Comparison of ENCODE assay signal across 1 cellular context in the genomic region with DNA sequence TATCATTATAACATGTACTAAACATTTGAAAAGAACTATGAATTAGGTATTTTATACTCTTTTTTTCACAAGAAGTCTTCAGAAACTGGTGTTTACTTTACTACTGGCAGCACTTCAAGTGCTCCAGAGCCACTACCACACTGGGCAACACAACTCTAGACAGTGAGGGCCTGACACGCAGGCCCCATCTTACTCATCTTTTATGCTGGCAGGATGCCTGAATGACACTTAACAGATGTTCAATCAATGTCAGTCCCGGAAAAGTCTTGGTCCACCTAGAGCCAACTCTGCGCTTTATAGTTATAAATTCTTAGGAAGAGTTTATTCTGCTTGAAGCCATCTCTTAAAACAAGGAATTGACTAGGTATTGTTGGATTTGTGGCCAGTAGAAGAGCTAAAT.
TF ChIP-seq lines count a peak whose summit lies in the region.

No MANE protein-coding gene starts in this region.

TF ChIP-seq in GM23338, 12 proteins besides CTCF, POLR2A, EP300 and RAD21 (continued from another document):
- TF ChIP-seq, protein P1, sequence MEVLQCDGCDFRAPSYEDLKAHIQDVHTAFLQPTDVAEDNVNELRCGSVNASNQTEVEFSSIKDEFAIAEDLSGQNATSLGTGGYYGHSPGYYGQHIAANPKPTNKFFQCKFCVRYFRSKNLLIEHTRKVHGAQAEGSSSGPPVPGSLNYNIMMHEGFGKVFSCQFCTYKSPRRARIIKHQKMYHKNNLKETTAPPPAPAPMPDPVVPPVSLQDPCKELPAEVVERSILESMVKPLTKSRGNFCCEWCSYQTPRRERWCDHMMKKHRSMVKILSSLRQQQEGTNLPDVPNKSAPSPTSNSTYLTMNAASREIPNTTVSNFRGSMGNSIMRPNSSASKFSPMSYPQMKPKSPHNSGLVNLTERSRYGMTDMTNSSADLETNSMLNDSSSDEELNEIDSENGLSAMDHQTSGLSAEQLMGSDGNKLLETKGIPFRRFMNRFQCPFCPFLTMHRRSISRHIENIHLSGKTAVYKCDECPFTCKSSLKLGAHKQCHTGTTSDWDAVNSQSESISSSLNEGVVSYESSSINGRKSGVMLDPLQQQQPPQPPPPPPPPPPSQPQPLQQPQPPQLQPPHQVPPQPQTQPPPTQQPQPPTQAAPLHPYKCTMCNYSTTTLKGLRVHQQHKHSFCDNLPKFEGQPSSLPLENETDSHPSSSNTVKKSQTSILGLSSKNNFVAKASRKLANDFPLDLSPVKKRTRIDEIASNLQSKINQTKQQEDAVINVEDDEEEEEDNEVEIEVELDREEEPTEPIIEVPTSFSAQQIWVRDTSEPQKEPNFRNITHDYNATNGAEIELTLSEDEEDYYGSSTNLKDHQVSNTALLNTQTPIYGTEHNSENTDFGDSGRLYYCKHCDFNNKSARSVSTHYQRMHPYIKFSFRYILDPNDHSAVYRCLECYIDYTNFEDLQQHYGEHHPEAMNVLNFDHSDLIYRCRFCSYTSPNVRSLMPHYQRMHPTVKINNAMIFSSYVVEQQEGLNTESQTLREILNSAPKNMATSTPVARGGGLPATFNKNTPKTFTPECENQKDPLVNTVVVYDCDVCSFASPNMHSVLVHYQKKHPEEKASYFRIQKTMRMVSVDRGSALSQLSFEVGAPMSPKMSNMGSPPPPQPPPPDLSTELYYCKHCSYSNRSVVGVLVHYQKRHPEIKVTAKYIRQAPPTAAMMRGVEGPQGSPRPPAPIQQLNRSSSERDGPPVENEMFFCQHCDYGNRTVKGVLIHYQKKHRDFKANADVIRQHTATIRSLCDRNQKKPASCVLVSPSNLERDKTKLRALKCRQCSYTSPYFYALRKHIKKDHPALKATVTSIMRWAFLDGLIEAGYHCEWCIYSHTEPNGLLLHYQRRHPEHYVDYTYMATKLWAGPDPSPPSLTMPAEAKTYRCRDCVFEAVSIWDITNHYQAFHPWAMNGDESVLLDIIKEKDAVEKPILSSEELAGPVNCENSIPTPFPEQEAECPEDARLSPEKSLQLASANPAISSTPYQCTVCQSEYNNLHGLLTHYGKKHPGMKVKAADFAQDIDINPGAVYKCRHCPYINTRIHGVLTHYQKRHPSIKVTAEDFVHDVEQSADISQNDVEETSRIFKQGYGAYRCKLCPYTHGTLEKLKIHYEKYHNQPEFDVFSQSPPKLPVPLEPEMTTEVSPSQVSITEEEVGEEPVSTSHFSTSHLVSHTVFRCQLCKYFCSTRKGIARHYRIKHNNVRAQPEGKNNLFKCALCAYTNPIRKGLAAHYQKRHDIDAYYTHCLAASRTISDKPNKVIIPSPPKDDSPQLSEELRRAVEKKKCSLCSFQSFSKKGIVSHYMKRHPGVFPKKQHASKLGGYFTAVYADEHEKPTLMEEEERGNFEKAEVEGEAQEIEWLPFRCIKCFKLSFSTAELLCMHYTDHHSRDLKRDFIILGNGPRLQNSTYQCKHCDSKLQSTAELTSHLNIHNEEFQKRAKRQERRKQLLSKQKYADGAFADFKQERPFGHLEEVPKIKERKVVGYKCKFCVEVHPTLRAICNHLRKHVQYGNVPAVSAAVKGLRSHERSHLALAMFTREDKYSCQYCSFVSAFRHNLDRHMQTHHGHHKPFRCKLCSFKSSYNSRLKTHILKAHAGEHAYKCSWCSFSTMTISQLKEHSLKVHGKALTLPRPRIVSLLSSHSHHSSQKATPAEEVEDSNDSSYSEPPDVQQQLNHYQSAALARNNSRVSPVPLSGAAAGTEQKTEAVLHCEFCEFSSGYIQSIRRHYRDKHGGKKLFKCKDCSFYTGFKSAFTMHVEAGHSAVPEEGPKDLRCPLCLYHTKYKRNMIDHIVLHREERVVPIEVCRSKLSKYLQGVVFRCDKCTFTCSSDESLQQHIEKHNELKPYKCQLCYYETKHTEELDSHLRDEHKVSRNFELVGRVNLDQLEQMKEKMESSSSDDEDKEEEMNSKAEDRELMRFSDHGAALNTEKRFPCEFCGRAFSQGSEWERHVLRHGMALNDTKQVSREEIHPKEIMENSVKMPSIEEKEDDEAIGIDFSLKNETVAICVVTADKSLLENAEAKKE (CRISPR knock-in tag; IDR thresholded peaks at IDR 0.05) = no peak
- TF ChIP-seq STAT1 (IDR thresholded peaks at IDR 0.05; ENCODE audit: unreplicated experiment) (no peak), CREB1 (CRISPR knock-in tag; IDR thresholded peaks at IDR 0.05; ENCODE audit: low read depth) (no peak), EZH2 (IDR thresholded peaks at IDR 0.05; ENCODE audit: low read depth, unreplicated experiment) (no peak), ZNF331 (CRISPR knock-in tag; IDR thresholded peaks at IDR 0.05; ENCODE audit: low read depth) (no peak), EZH2phosphoT487 (IDR thresholded peaks at IDR 0.05; ENCODE audit: unreplicated experiment) (no peak)
- TF ChIP-seq, protein P2, sequence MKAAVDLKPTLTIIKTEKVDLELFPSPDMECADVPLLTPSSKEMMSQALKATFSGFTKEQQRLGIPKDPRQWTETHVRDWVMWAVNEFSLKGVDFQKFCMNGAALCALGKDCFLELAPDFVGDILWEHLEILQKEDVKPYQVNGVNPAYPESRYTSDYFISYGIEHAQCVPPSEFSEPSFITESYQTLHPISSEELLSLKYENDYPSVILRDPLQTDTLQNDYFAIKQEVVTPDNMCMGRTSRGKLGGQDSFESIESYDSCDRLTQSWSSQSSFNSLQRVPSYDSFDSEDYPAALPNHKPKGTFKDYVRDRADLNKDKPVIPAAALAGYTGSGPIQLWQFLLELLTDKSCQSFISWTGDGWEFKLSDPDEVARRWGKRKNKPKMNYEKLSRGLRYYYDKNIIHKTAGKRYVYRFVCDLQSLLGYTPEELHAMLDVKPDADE (IDR thresholded peaks at IDR 0.05) = no peak
